Comparison of ENCODE assay signal across 9 cellular contexts in the genomic region with DNA sequence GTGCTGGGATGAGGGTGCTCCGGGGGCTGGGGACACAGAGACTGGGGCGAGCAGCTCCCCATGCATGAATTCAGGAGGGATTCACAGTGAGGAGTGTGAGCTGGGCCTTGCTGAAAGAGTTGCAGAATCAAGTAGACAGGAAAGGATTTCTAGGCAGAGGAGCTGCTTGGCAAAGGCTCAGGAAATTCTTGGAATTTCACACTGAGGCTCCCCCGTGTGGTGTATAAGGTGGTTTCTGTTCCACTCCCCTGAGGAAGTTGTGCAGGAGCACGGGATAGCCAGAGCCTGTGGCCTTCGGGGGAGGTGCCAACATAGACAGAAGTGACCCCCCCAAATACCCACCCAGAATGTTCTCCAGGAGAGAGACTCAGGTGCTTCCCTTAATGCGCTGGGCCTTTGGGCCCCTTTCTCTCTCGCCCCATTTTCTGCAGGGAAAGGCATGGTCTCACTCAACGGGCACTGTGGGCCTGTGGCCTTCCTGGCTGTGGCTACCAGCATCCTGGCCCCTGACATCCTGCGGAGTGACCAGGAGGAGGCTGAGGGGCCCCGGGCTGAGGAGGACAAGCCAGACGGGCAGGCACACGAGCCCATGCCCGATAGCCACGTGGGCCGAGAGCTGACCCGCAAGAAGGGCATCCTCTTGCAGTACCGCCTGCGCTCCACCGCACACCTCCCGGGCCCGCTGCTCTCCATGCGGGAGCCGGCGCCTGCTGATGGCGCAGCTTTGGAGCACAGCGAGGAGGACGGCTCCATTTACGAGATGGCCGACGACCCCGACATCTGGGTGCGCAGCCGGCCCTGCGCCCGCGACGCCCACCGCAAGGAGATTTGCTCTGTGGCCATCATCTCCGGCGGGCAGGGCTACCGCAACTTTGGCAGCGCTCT. TPM values are rescaled to one million over a fixed set of nuclear protein-coding genes. Genes with fewer than 3 reads are reported as not detected.
DNase-seq lines count a peak whose midpoint lies in the region; ATAC-seq and TF ChIP-seq lines count a peak whose summit lies in the region.
"Had no signal": no experiment of that assay in that cellular context is flagged by ENCODE, and none has a peak within 500 bp of the region (broad histone marks: within the 10 kb centered on the region; RNA-seq: fewer than 3 reads in every experiment).

No MANE protein-coding gene starts in this region.

- no peak overlapping the region for H3K27ac Mint-ChIP-seq in immature natural killer cell

- DNase-seq in AG08395 (ENCODE audit: low spot score), result peak; percentile 77
- peak; percentile 69 for DNase-seq in ecto neural progenitor cell (ENCODE audit: low spot score)
- peak; percentile 49 to 55 for DNase-seq in lung microvascular endothelial cell (ENCODE audit: low read depth in 2 of 2)
- DNase-seq in immature natural killer cell, result no peak
- DNase-seq in stimulated activated CD4-positive, alpha-beta T cell treated with anti-CD3 and anti-CD28 coated beads, Interleukin-12 subunit alpha, Interleukin-12 subunit beta, amount 100 ng/mL, for 4 hours, result no peak
- DNase-seq in GM13977 (ENCODE audit: low spot score), result no peak
- DNase-seq: GDM1 had no signal

- no peak for ATAC-seq in HG03571 (IDR thresholded peaks at IDR 0.05; ENCODE audit: unreplicated experiment)

- H3K9me3 Mint-ChIP-seq in immature natural killer cell, result no peaks in the 10 kb centered on the region

- no peak overlapping the region for H3K4me3 Mint-ChIP-seq in immature natural killer cell

- no peaks in the 10 kb centered on the region for H3K4me1 Mint-ChIP-seq in immature natural killer cell

- TF ChIP-seq CTCF in LNCAP (IDR thresholded peaks at IDR 0.05) (peak; percentile 34; the same call in 1 of the 2 replicates), GM13977 (IDR thresholded peaks at IDR 0.05; ENCODE audit: extremely low read depth, insufficient read depth, missing control alignments) (no peak)

- in situ Hi-C loops in GM13977 (cut with MboI; ENCODE audit: low pct_unique_long_range_greater_than_20kb, low sequenced_read_pairs, unreplicated experiment), result no loop called here

- H3K27me3 Mint-ChIP-seq in immature natural killer cell (ENCODE audit: low read depth in 3 of 3), result no peaks in the 10 kb centered on the region

- H3K36me3 Mint-ChIP-seq in immature natural killer cell, result no peaks in the 10 kb centered on the region

RNA-seq across cellular contexts. Expression of gene ACTL8, which starts 58.5 kb away (rescaled TPM):
- not detected in 2 replicates for total RNA-seq in lung microvascular endothelial cell
- not detected for polyA plus RNA-seq in immature natural killer cell

Comparison
In these comparisons a context has a peak if more than half of its experiments do, and no peak if none do; other contexts are left out.
1. DNase-seq: peak in AG08395 (single experiment), ecto neural progenitor cell (single experiment) and lung microvascular endothelial cell (2 of 2); none in immature natural killer cell (0 of 3), stimulated activated CD4-positive, alpha-beta T cell treated with anti-CD3 and anti-CD28 coated beads, Interleukin-12 subunit alpha, Interleukin-12 subunit beta, amount 100 ng/mL, for 4 hours (single experiment) and GM13977 (single experiment).